ENCODE assay signal across 2 cellular contexts in genomic region chr16:70152578-70153302, GRCh38.
TF ChIP-seq lines count a peak whose summit lies in the region.

No MANE protein-coding gene starts in this region.

TF ChIP-seq in SK-N-SH, 30 proteins besides CTCF, POLR2A, EP300 and RAD21:
- TF ChIP-seq TEAD4 (IDR thresholded peaks at IDR 0.05; ENCODE audit: borderline replicate concordance, insufficient read depth) (no peak), TAF1 (IDR thresholded peaks at IDR 0.05; ENCODE audit: borderline replicate concordance, low read depth, low read length) (no peak), TCF12 (IDR thresholded peaks at IDR 0.05) (no peak), REST (IDR thresholded peaks at IDR 0.05; ENCODE audit: low read depth, low read length) (no peak), ZBTB33 (IDR thresholded peaks at IDR 0.05; ENCODE audit: borderline replicate concordance, low read depth) (no peak), MEF2A (IDR thresholded peaks at IDR 0.05; ENCODE audit: borderline replicate concordance, low read depth) (no peak), SIN3A (IDR thresholded peaks at IDR 0.05; ENCODE audit: borderline replicate concordance, low read depth, low read length) (no peak), SMC3 (IDR thresholded peaks at IDR 0.05; ENCODE audit: low read depth, low read length) (no peak), FOXJ3 (CRISPR knock-in tag; IDR thresholded peaks at IDR 0.05) (no peak), NRF1 (IDR thresholded peaks at IDR 0.05; ENCODE audit: low read depth, low read length) (no peak), MXI1 (IDR thresholded peaks at IDR 0.05; ENCODE audit: low read depth, low read length) (no peak)

TF ChIP-seq in SK-N-SH treated with all-trans-retinoic acid at 6 μM for 48 hours, 23 proteins besides CTCF, POLR2A, EP300 and RAD21:
- TF ChIP-seq TSHZ2 (CRISPR knock-in tag; IDR thresholded peaks at IDR 0.05): no peak
- no peak for TF ChIP-seq ZNF70 (CRISPR knock-in tag; IDR thresholded peaks at IDR 0.05)
- no peak for TF ChIP-seq TCF4 (CRISPR knock-in tag; IDR thresholded peaks at IDR 0.05; ENCODE audit: borderline replicate concordance)
- no peak for TF ChIP-seq ISL1 (CRISPR knock-in tag; IDR thresholded peaks at IDR 0.05)
- TF ChIP-seq PPARA (CRISPR knock-in tag; IDR thresholded peaks at IDR 0.05; ENCODE audit: borderline replicate concordance): no peak
- TF ChIP-seq ZFP3 (CRISPR knock-in tag; IDR thresholded peaks at IDR 0.05): no peak
- TF ChIP-seq GLIS3 (CRISPR knock-in tag; IDR thresholded peaks at IDR 0.05): no peak
- no peak for TF ChIP-seq RARB (CRISPR knock-in tag; IDR thresholded peaks at IDR 0.05)
- no peak for TF ChIP-seq OSR1 (CRISPR knock-in tag; IDR thresholded peaks at IDR 0.05)
- no peak for TF ChIP-seq CREB5 (CRISPR knock-in tag; IDR thresholded peaks at IDR 0.05; ENCODE audit: low read depth)
- no peak for TF ChIP-seq TOX (CRISPR knock-in tag; IDR thresholded peaks at IDR 0.05; ENCODE audit: borderline replicate concordance)
- no peak for TF ChIP-seq ZNF8 (CRISPR knock-in tag; IDR thresholded peaks at IDR 0.05)
